Comparison of ENCODE assay signal across 10 cellular contexts in genomic region chr12:32753605-32754004, GRCh38. TPM values are rescaled to one million over a fixed set of nuclear protein-coding genes. Genes with fewer than 3 reads are reported as not detected.
DNase-seq lines count a peak whose midpoint lies in the region; ATAC-seq and TF ChIP-seq lines count a peak whose summit lies in the region.
"Had no signal": no experiment of that assay in that cellular context is flagged by ENCODE, and none has a peak within 500 bp of the region (broad histone marks: within the 10 kb centered on the region; RNA-seq: fewer than 3 reads in every experiment).

No MANE protein-coding gene starts in this region.

- no peak for ATAC-seq in DND-41 (ENCODE audit: insufficient read depth, low read depth)
- ATAC-seq in HG02973 (IDR thresholded peaks at IDR 0.05; ENCODE audit: unreplicated experiment), result no peak
- no peak for ATAC-seq in GM19467 (IDR thresholded peaks at IDR 0.05; ENCODE audit: unreplicated experiment)

- H3K27ac Mint-ChIP-seq in nephron progenitor cell, result peak overlapping the region; percentile 83

- H3K36me3 Mint-ChIP-seq in nephron progenitor cell (ENCODE audit: low read depth), result peaks cover 44% of the 10 kb centered on the region

- H3K36me3 ChIP-seq in DND-41 (ENCODE audit: insufficient read depth, low read length) (peaks cover 52% of the 10 kb centered on the region), MG63 (peaks cover 55% of the 10 kb centered on the region)

- peaks cover 36% of the 10 kb centered on the region for H3K4me1 Mint-ChIP-seq in nephron progenitor cell

- H3K9ac ChIP-seq in DND-41 (ENCODE audit: low read depth, low read length), result peak overlapping the region; percentile 92; the same call in 1 of the 2 replicates

- peaks cover 4% of the 10 kb centered on the region; the same call in 1 of the 2 replicates for H4K20me1 ChIP-seq in DND-41 (ENCODE audit: insufficient read depth, low read length)

- peak overlapping the region; percentile 82; the same call in 1 of the 2 replicates for H3K27ac ChIP-seq in DND-41 (ENCODE audit: low read length)

- H2AFZ ChIP-seq in DND-41 (ENCODE audit: low read depth, low read length), result no peak overlapping the region

- TF ChIP-seq CTCF in DND-41 (IDR thresholded peaks at IDR 0.05; ENCODE audit: borderline replicate concordance, extremely low read depth, low read length, poor library complexity, severe bottlenecking) (no peak), choroid plexus epithelial cell (conservative IDR thresholded peaks at IDR 0.05; ENCODE audit: low read depth, low read length) (no peak), nephron progenitor cell (IDR thresholded peaks at IDR 0.05) (no peak)

- no peak for DNase-seq in DND-41
- no peak for DNase-seq in MG63
- no peak for DNase-seq in choroid plexus epithelial cell (ENCODE audit: low read depth)
- no peak for DNase-seq in nephron progenitor cell
- no peak for DNase-seq in NCI-H2227 treated with DMSO at 0.1 percent for 48 hours (lab: John Stamatoyannopoulos, UW)
- no peak for DNase-seq in cerebellar cortex (ENCODE audit: low spot score)
- DNase-seq: aorta, NCI-H2171 had no signal

- H3K9me3 ChIP-seq in DND-41 (ENCODE audit: insufficient read depth, low read length, severe bottlenecking) (no peaks in the 10 kb centered on the region), MG63 (no peaks in the 10 kb centered on the region)

- peak overlapping the region; percentile 71 for H3K4me2 ChIP-seq in DND-41 (ENCODE audit: insufficient read depth, low read length)

- no peaks in the 10 kb centered on the region for H3K9me3 Mint-ChIP-seq in nephron progenitor cell

- H3K27me3 Mint-ChIP-seq in nephron progenitor cell (ENCODE audit: low read depth, poor library complexity), result no peaks in the 10 kb centered on the region

- H3K4me3 ChIP-seq in DND-41 (ENCODE audit: low read depth in 1 of 2, low read length in 2 of 2) (peak overlapping the region in 1 of 2 experiments; percentile 88; a peak in 2 of 4 replicates), MG63 (peak overlapping the region; percentile 94; the same call in 1 of the 2 replicates), choroid plexus epithelial cell (ENCODE audit: low read depth, low read length) (peak overlapping the region; percentile 92)

- peaks cover 29% of the 10 kb centered on the region for H3K4me1 ChIP-seq in DND-41 (ENCODE audit: insufficient read depth, low read length)

- H3K27me3 ChIP-seq in DND-41 (ENCODE audit: insufficient read depth, low read length, poor library complexity) (no peaks in the 10 kb centered on the region), MG63 (no peaks in the 10 kb centered on the region)

- H3K79me2 ChIP-seq in DND-41 (ENCODE audit: insufficient read depth, low read length), result peaks cover 40% of the 10 kb centered on the region

- H3K4me3 Mint-ChIP-seq in nephron progenitor cell, result peak overlapping the region; percentile 93

RNA-seq across cellular contexts. Expression of gene YARS2, which starts 2.1 kb away (rescaled TPM):
- total RNA-seq in MG63 (2014; rRNA removed; shearing (Covaris generic); ENCODE audit: low replicate concordance), result 44.1 and 80.0 TPM in 2 replicates
